Comparison of ENCODE assay signal across 23 cellular contexts in the genomic region with DNA sequence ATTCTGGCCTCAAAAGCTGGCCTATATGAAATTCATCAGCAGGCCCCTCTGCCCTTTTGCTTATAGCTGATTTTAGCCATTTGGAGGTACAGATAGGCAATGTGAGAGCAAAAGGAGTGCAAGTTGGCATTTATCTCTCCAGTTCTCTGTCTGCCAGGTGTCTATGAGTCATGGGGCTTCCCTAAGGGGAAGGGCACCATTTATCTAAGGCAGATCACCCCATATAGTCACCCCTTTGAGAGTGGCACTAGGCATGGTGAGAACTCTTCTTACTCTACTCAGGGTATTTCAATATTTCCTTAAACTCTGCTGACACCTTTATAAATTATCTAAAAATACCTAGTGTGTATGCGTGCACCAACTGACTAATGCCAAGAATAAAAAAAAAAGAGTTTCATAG.
"Had no signal": no experiment of that assay in that cellular context is flagged by ENCODE, and none has a peak within 500 bp of the region (broad histone marks: within the 10 kb centered on the region; RNA-seq: fewer than 3 reads in every experiment).

No MANE protein-coding gene starts in this region.

- H3K4me3 ChIP-seq: coronary artery, hepatocyte, prostate gland, right lobe of liver, spleen, tibial artery, upper lobe of left lung, uterus had no signal

- H3K36me3 ChIP-seq: prostate gland, right lobe of liver, spleen, tibial artery, upper lobe of left lung, uterus had no signal

- H3K27ac Mint-ChIP-seq: naive thymus-derived CD4-positive, alpha-beta T cell; nephron progenitor cell; stimulated activated memory B cell treated with anti-CD40 and anti-IgM and Interleukin-4, amounts not matched to agents 10 μg/mL and 1 μg/mL and 100 μg/mL, for 72 hours; stimulated activated naive CD8-positive, alpha-beta T cell treated with anti-CD3 and anti-CD28 coated beads, Interleukin-15, Interleukin-2, amounts not matched to agents 100 ng/mL and 50 ng/mL, for 24 hours had no signal

- H3K27me3 Mint-ChIP-seq: naive thymus-derived CD4-positive, alpha-beta T cell; stimulated activated memory B cell treated with anti-CD40 and anti-IgM and Interleukin-4, amounts not matched to agents 10 μg/mL and 1 μg/mL and 100 μg/mL, for 72 hours; stimulated activated naive CD8-positive, alpha-beta T cell treated with anti-CD3 and anti-CD28 coated beads, Interleukin-15, Interleukin-2, amounts not matched to agents 100 ng/mL and 50 ng/mL, for 24 hours had no signal

- H3K4me2 ChIP-seq: hepatocyte had no signal

- H3K9ac ChIP-seq: parathyroid adenoma had no signal

- H3K27me3 ChIP-seq: foreskin keratinocyte, hepatocyte, right lobe of liver, spleen, tibial artery, upper lobe of left lung, uterus had no signal

- H3K27ac ChIP-seq: coronary artery, epithelial cell of prostate, foreskin keratinocyte, hepatocyte, parathyroid adenoma, prostate gland, right lobe of liver, spleen, tibial artery, upper lobe of left lung, uterus had no signal

- DNase-seq: effector memory CD4-positive, alpha-beta T cell; kidney; left colon; left ventricle myocardium superior; naive thymus-derived CD4-positive, alpha-beta T cell; nephron progenitor cell; retina; right lobe of liver; spleen; stimulated activated CD4-positive, alpha-beta T cell treated with anti-CD3 and anti-CD28 coated beads, Interleukin-15, amount 100 ng/mL, for 24 hours; stimulated activated CD4-positive, alpha-beta T cell treated with anti-CD3 and anti-CD28 coated beads, Interleukin-1b, Interleukin-23, amount 100 ng/mL, for 48 hours; stimulated activated CD4-positive, alpha-beta T cell treated with anti-CD3 and anti-CD28 coated beads, Interleukin-4, amount 100 ng/mL, for 24 hours; tibial artery; upper lobe of left lung; uterus had no signal

- H3K9me3 ChIP-seq: prostate gland, right lobe of liver, tibial artery, upper lobe of left lung, uterus had no signal

- H2AFZ ChIP-seq: hepatocyte, parathyroid adenoma had no signal

- H3K36me3 Mint-ChIP-seq: stimulated activated memory B cell treated with anti-CD40 and anti-IgM and Interleukin-4, amounts not matched to agents 10 μg/mL and 1 μg/mL and 100 μg/mL, for 72 hours had no signal

- H3K9me3 Mint-ChIP-seq: nephron progenitor cell had no signal

- H3K4me1 ChIP-seq: foreskin keratinocyte, parathyroid adenoma, prostate gland, right lobe of liver, spleen, upper lobe of left lung, uterus had no signal

- H3K4me1 Mint-ChIP-seq: naive thymus-derived CD4-positive, alpha-beta T cell; nephron progenitor cell; stimulated activated memory B cell treated with anti-CD40 and anti-IgM and Interleukin-4, amounts not matched to agents 10 μg/mL and 1 μg/mL and 100 μg/mL, for 72 hours had no signal

- H3K79me2 ChIP-seq: hepatocyte, parathyroid adenoma had no signal

- H3K4me3 Mint-ChIP-seq: naive thymus-derived CD4-positive, alpha-beta T cell; nephron progenitor cell; stimulated activated memory B cell treated with anti-CD40 and anti-IgM and Interleukin-4, amounts not matched to agents 10 μg/mL and 1 μg/mL and 100 μg/mL, for 72 hours; stimulated activated naive CD8-positive, alpha-beta T cell treated with anti-CD3 and anti-CD28 coated beads, Interleukin-15, Interleukin-2, amounts not matched to agents 100 ng/mL and 50 ng/mL, for 24 hours had no signal
